In the genomic region with DNA sequence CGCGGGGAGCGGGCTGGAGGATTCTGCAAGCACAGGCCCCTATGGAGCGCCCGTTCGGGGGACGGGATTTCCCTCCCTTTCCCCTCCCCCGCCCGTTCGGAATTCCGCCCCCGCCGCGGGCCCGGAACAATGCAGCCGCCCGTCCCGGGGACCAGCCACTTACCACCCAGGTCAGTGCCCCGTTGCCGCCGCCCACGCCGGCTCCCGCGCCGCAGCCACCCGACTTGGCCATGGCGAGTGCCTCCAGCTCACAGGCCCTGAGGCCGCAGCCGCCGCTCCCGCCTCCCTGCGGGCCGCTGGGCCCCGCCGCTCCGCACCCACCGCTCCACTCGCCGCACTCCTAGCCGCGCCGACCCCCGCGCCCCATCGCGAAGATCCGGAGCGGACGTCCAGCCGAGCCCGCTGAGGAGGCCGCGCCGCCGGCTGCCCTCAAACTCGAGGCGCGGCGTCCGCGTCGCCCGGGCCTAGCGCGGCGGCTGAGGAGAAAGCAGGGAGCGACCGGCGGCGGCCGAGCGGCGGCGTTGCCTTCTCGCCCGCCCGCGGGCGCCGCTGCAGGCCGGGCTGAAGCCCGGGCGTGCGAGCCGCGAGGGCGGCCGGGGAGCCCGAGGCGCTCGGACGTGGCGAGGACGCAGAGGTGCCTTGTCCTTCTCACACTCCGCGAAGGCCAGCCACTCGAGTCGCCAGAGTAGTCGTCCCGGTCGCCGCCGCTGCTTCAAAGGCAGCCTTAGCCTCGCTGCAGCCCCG, we compare ENCODE assay signal across 8 cellular contexts. TPM values are rescaled to one million over a fixed set of nuclear protein-coding genes. Genes with fewer than 3 reads are reported as not detected.
DNase-seq lines count a peak whose midpoint lies in the region; ATAC-seq lines count a peak whose summit lies in the region.

No MANE protein-coding gene starts in this region.

- H3K4me3 ChIP-seq in CD4-positive, CD25-positive, alpha-beta regulatory T cell (ENCODE audit: low read depth, low read length): peak overlapping the region; percentile 98

- peak; percentile 60 to 68 (median 61) for DNase-seq in CD4-positive, CD25-positive, alpha-beta regulatory T cell
- peak; percentile 53 for DNase-seq in activated CD4-positive, CD25-positive, alpha-beta regulatory T cell treated with anti-CD3 and anti-CD28 coated beads, Interleukin-2, amount 50 U/mL, for 16 hours (ENCODE audit: low read depth, low spot score)
- DNase-seq in caudate nucleus (lab: John Stamatoyannopoulos, UW) (peak in 56 of 61 donors; percentile 32 to 84 (median 62)), kidney glomerular epithelial cell (lab: John Stamatoyannopoulos, UW) (peak; percentile 13), NCI-H187 treated with DMSO at 0.1 percent for 48 hours (lab: John Stamatoyannopoulos, UW) (no peak)
- peak; percentile 35 to 63 (median 45) for DNase-seq in stimulated activated CD4-positive, alpha-beta T cell treated with anti-CD3 and anti-CD28 coated beads, Interleukin-1b, Interleukin-23, amount 100 ng/mL, for 24 hours (ENCODE audit: low read depth in 4 of 4, low spot score in 1 of 4)

- H3K9me3 Mint-ChIP-seq in CD4-positive, CD25-positive, alpha-beta regulatory T cell: no peaks in the 10 kb centered on the region

- peak overlapping the region; percentile 97 to 100 (median 99) for H3K27ac Mint-ChIP-seq in CD4-positive, CD25-positive, alpha-beta regulatory T cell

- H3K27me3 ChIP-seq in CD4-positive, CD25-positive, alpha-beta regulatory T cell (ENCODE audit: control insufficient read depth, insufficient read depth, low read length): no peaks in the 10 kb centered on the region

- peaks cover 7% of the 10 kb centered on the region for H3K27me3 Mint-ChIP-seq in CD4-positive, CD25-positive, alpha-beta regulatory T cell

- peaks cover 13 to 60% (median 48%) of the 10 kb centered on the region in 4 donors for H3K4me1 Mint-ChIP-seq in CD4-positive, CD25-positive, alpha-beta regulatory T cell

- ATAC-seq in CD4-positive, CD25-positive, alpha-beta regulatory T cell (ENCODE audit: low read depth in 2 of 2): peak; percentile 30 to 36
- ATAC-seq in GM19438 (IDR thresholded peaks at IDR 0.05; ENCODE audit: low read depth, unreplicated experiment): peak; percentile 20
- peak; percentile 29 for ATAC-seq in HG03521 (IDR thresholded peaks at IDR 0.05; ENCODE audit: unreplicated experiment)

- peak overlapping the region; percentile 98 to 100 (median 99) for H3K4me3 Mint-ChIP-seq in CD4-positive, CD25-positive, alpha-beta regulatory T cell

- peak overlapping the region; percentile 96 for H3K27ac ChIP-seq in CD4-positive, CD25-positive, alpha-beta regulatory T cell (ENCODE audit: insufficient read depth, low read length, poor library complexity, severe bottlenecking)
- peak overlapping the region; percentile 98 for H3K27ac ChIP-seq in caudate nucleus (ENCODE audit: low read depth, low read length)

- H3K36me3 Mint-ChIP-seq in CD4-positive, CD25-positive, alpha-beta regulatory T cell: no peaks in the 10 kb centered on the region

- peaks cover 48% of the 10 kb centered on the region for H3K4me1 ChIP-seq in CD4-positive, CD25-positive, alpha-beta regulatory T cell (ENCODE audit: control insufficient read depth, insufficient read depth, low read length, poor library complexity, severe bottlenecking)

- H3K9me3 ChIP-seq in CD4-positive, CD25-positive, alpha-beta regulatory T cell (ENCODE audit: control insufficient read depth in 2 of 2, low read length in 2 of 2): no peaks in the 10 kb centered on the region

- H3K36me3 ChIP-seq in CD4-positive, CD25-positive, alpha-beta regulatory T cell (ENCODE audit: control insufficient read depth, insufficient read depth, low read length): no peaks in the 10 kb centered on the region

RNA-seq across cellular contexts. Expression of a gene that starts 0.5 kb away (rescaled TPM):
- 107 TPM for total RNA-seq in CD4-positive, CD25-positive, alpha-beta regulatory T cell
- 10 to 100 TPM; 52.8 to 66.6 (median 57.4) TPM for polyA plus RNA-seq in CD4-positive, CD25-positive, alpha-beta regulatory T cell
